ENCODE assay signal across 15 cellular contexts in genomic region chr3:13145826-13146642, GRCh38.
DNase-seq lines count a peak whose midpoint lies in the region; TF ChIP-seq lines count a peak whose summit lies in the region.
"Had no signal": no experiment of that assay in that cellular context is flagged by ENCODE, and none has a peak within 500 bp of the region (broad histone marks: within the 10 kb centered on the region; RNA-seq: fewer than 3 reads in every experiment).

No MANE protein-coding gene starts in this region.

- peak; percentile 65 for DNase-seq in coronary artery (ENCODE audit: low spot score)
- DNase-seq in neural progenitor cell (ENCODE audit: low spot score), result no peak
- DNase-seq in tibial artery, result peak; percentile 11 to 53
- DNase-seq in NOMO-1 treated with DMSO at 0.1 percent for 48 hours (lab: John Stamatoyannopoulos, UW; ENCODE audit: unreplicated experiment), result no peak
- DNase-seq in GM13977 (ENCODE audit: low spot score), result no peak
- DNase-seq in activated CD4-positive, alpha-beta T cell treated with anti-CD3 and anti-CD28 coated beads for 4 hours, result no peak
- DNase-seq: CD4-positive, CD25-positive, alpha-beta regulatory T cell; DMS53; H9; IMR-90; NCI-H1105 treated with DMSO at 0.1 percent for 48 hours; NCI-H1694 treated with DMSO at 0.1 percent for 48 hours; NCI-H748 treated with DMSO at 0.1 percent for 48 hours had no signal

- no peaks in the 10 kb centered on the region for H3K36me3 ChIP-seq in neural progenitor cell
- no peaks in the 10 kb centered on the region for H3K36me3 ChIP-seq in tibial artery

- in situ Hi-C loops in GM13977 (cut with MboI; ENCODE audit: low pct_unique_long_range_greater_than_20kb, low sequenced_read_pairs, unreplicated experiment), result no loop called here

- no peaks in the 10 kb centered on the region for H3K4me1 ChIP-seq in neural progenitor cell
- no peaks in the 10 kb centered on the region for H3K4me1 ChIP-seq in tibial artery
- H3K4me1 ChIP-seq: Caco-2 had no signal

- no peaks in the 10 kb centered on the region for H3K79me2 ChIP-seq in neural progenitor cell (ENCODE audit: low read depth)

- TF ChIP-seq CTCF in coronary artery (IDR thresholded peaks at IDR 0.05) (no peak), neural progenitor cell (IDR thresholded peaks at IDR 0.05) (peak; percentile 1), tibial artery (IDR thresholded peaks at IDR 0.05) (no peak), GM13977 (IDR thresholded peaks at IDR 0.05; ENCODE audit: extremely low read depth, insufficient read depth, missing control alignments) (no peak)

- H3K27me3 Mint-ChIP-seq in IgD-negative memory B cell (peaks cover 12% of the 10 kb centered on the region), neural progenitor cell (ENCODE audit: insufficient read depth, low read depth) (peaks cover 21% of the 10 kb centered on the region)

- H3K4me3 ChIP-seq in coronary artery, result no peak overlapping the region
- no peak overlapping the region for H3K4me3 ChIP-seq in neural progenitor cell
- H3K4me3 ChIP-seq in tibial artery, result no peak overlapping the region

- H4K20me1 ChIP-seq in neural progenitor cell (ENCODE audit: low read depth), result peaks cover 24% of the 10 kb centered on the region

- H3K4me1 Mint-ChIP-seq in IgD-negative memory B cell, result peaks cover 1 to 5% (median 3%) of the 10 kb centered on the region in 3 donors
- peaks cover 4% of the 10 kb centered on the region for H3K4me1 Mint-ChIP-seq in neural progenitor cell
- H3K4me1 Mint-ChIP-seq: H9 had no signal

- H3K9me3 ChIP-seq in neural progenitor cell (ENCODE audit: low read depth) (no peaks in the 10 kb centered on the region), tibial artery (no peaks in the 10 kb centered on the region)
- H3K9me3 ChIP-seq: Caco-2 had no signal

- intact Hi-C loops in tibial artery (cut with DNase I; ENCODE audit: low total_unique reads), result no loop called here

- no peak overlapping the region for H3K4me3 Mint-ChIP-seq in IgD-negative memory B cell
- H3K4me3 Mint-ChIP-seq in neural progenitor cell, result no peak overlapping the region
- H3K4me3 Mint-ChIP-seq: H9 had no signal

- no peak overlapping the region for H2AFZ ChIP-seq in neural progenitor cell (replicated peaks)

- H3K27me3 ChIP-seq in neural progenitor cell, result no peaks in the 10 kb centered on the region
- H3K27me3 ChIP-seq in tibial artery, result peaks cover 0 to 26% of the 10 kb centered on the region in 2 donors

- H3K27ac Mint-ChIP-seq in IgD-negative memory B cell, result peak overlapping the region in 2 of 3 donors; percentile 23 to 61
- H3K27ac Mint-ChIP-seq in neural progenitor cell, result no peak overlapping the region
- H3K27ac Mint-ChIP-seq: CD4-positive, CD25-positive, alpha-beta regulatory T cell; H9 had no signal

- H3K9ac ChIP-seq in neural progenitor cell, result no peak overlapping the region

- H3K9me3 Mint-ChIP-seq in IgD-negative memory B cell, result peaks cover 0 to 6% (median 0%) of the 10 kb centered on the region in 3 donors
- H3K9me3 Mint-ChIP-seq in neural progenitor cell, result no peaks in the 10 kb centered on the region
- H3K9me3 Mint-ChIP-seq: H9 had no signal

- H3F3A ChIP-seq in neural progenitor cell (ENCODE audit: low read depth), result no peaks in the 10 kb centered on the region

- H3K4me2 ChIP-seq in neural progenitor cell, result no peak overlapping the region

- H3K27ac ChIP-seq in coronary artery (no peak overlapping the region), neural progenitor cell (no peak overlapping the region), tibial artery (no peak overlapping the region)

- peaks cover 3% of the 10 kb centered on the region for H3K36me3 Mint-ChIP-seq in IgD-negative memory B cell
- H3K36me3 Mint-ChIP-seq in neural progenitor cell, result no peaks in the 10 kb centered on the region
- H3K36me3 Mint-ChIP-seq: CD4-positive, CD25-positive, alpha-beta regulatory T cell had no signal

Comparison
In these comparisons a context has a peak if more than half of its experiments do, and no peak if none do; other contexts are left out.
1. DNase-seq: peak in coronary artery (single experiment) and tibial artery (2 of 2); none in neural progenitor cell (single experiment), NOMO-1 treated with DMSO at 0.1 percent for 48 hours (single experiment), GM13977 (single experiment) and activated CD4-positive, alpha-beta T cell treated with anti-CD3 and anti-CD28 coated beads for 4 hours (0 of 2).